ENCODE assay signal across 22 cellular contexts in the genomic region with DNA sequence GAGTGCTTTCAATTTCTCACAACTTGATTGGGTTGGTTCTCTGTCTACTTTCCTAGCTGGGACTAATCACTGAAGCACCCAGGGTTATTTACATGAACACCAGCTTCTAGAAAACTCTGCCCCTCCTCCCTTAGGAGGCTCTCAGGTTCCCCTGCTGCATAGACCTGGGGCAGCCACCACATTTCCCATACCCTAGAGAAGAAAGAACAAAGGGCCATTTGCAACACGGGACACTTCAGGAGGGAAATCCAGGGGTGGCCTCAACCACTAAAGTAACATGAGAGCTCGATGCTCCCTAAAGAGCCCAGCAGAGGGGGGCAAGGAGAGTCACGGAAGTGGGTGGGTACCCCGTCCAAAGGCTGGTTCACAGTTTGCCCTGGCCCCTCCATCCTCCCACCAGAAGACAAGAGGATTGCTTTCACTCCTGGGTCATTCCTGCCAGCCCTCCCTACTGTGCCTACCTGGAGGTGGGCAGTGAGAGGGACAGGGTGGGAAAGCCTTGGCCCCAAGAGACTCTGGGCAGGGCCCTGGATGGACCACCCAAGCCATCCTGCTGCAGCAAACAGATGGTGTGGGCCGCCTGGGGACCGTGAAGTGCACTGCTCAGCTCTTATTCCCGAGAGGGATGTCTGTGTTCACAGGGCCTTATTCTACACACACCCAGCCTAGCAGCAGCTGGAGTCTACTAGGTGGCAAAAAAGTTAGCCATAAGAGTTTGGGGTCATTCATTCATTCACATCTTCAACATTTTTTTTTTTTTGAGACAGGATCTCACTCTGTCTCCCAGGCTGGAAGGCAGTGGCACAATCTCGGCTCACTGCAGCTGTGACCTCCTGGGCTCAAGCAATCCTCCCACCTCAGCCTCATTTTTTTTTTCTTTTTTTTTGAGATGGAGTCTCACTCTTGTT.
DNase-seq lines count a peak whose midpoint lies in the region; ATAC-seq and TF ChIP-seq lines count a peak whose summit lies in the region.
"Had no signal": no experiment of that assay in that cellular context is flagged by ENCODE, and none has a peak within 500 bp of the region (broad histone marks: within the 10 kb centered on the region; RNA-seq: fewer than 3 reads in every experiment).

No MANE protein-coding gene starts in this region.

- TF ChIP-seq POLR2A in stomach (IDR thresholded peaks at IDR 0.05): no peak

- H3K27me3 ChIP-seq in Panc1 (ENCODE audit: control insufficient read depth, insufficient read depth, low read length) (no peaks in the 10 kb centered on the region), stomach (no peaks in the 10 kb centered on the region)
- H3K27me3 ChIP-seq: brain microvascular endothelial cell, gastroesophageal sphincter, thyroid gland had no signal

- intact Hi-C loops in Panc1 (cut with micrococcal nuclease; ENCODE audit: unreplicated experiment) (no loop called here), stomach (cut with DNase I; ENCODE audit: low total_unique reads) (no loop called here)

- H3K4me3 ChIP-seq in Panc1 (ENCODE audit: low read depth in 2 of 2, low read length in 2 of 2): peak overlapping the region in 1 of 2 experiments; percentile 2; a peak in 2 of 4 replicates
- no peak overlapping the region for H3K4me3 ChIP-seq in stomach
- H3K4me3 ChIP-seq: gastroesophageal sphincter, K562, SK-N-MC, thyroid gland had no signal

- DNase-seq in Panc1 (ENCODE audit: low read depth, low spot score): no peak
- DNase-seq in stomach: no peak
- DNase-seq in activated gamma-delta T cell treated with Interleukin-2 at 50 U/mL for 16 hours: no peak
- no peak for DNase-seq in DMS53 treated with DMSO at 0.1 percent for 48 hours (lab: John Stamatoyannopoulos, UW; ENCODE audit: unreplicated experiment)
- DNase-seq: activated CD4-positive, alpha-beta T cell treated with anti-CD3 and anti-CD28 coated beads for 4 hours; activated CD8-positive, alpha-beta memory T cell treated with anti-CD3 and anti-CD28 coated beads, Interleukin-2, amount 50 U/mL, for 48 hours; activated naive CD4-positive, alpha-beta T cell treated with anti-CD3 and anti-CD28 coated beads for 36 hours; brain microvascular endothelial cell; dermis blood vessel endothelial cell; DMS153; H9; naive thymus-derived CD4-positive, alpha-beta T cell; NCI-H1048; T1000; thyroid gland had no signal

- POLR2A ChIA-PET in Panc1 (lab: Charles Lee): interaction anchor here (0.6 kb wide), 4 partner anchors 35 to 386 kb away, joined by 3 to 7 read pairs (median 4); no protein-coding TSS in a partner anchor

- H3K27ac ChIP-seq in Panc1 (ENCODE audit: low read length): peak overlapping the region; percentile 95
- peak overlapping the region in 3 of 5 donors; percentile 4 to 52 (median 14) for H3K27ac ChIP-seq in stomach
- H3K27ac ChIP-seq: brain microvascular endothelial cell, gastroesophageal sphincter, HL-60, SK-N-MC had no signal

- BruUV-seq in Panc1 (replicated peaks; lab: Mats Ljungman, UMichigan): no TSS peak

- in situ Hi-C loops in Panc1 (cut with HindIII; ENCODE audit: low pct_unique_long_range_greater_than_20kb, low sequenced_read_pairs): no loop called here

- peaks cover 92% of the 10 kb centered on the region for H3K4me1 ChIP-seq in Panc1 (ENCODE audit: control insufficient read depth, insufficient read depth, low read length)
- peaks cover 44 to 71% (median 54%) of the 10 kb centered on the region in 4 donors for H3K4me1 ChIP-seq in stomach

- TF ChIP-seq CTCF in Panc1 (IDR thresholded peaks at IDR 0.05) (no peak), stomach (IDR thresholded peaks at IDR 0.05) (no peak)

- H3K9me3 ChIP-seq in Panc1 (ENCODE audit: control insufficient read depth, insufficient read depth, low read depth, low read length) (no peaks in the 10 kb centered on the region), stomach (no peaks in the 10 kb centered on the region)
- H3K9me3 ChIP-seq: gastroesophageal sphincter, thyroid gland had no signal

- CTCF ChIA-PET in Panc1 (lab: Charles Lee): interaction anchor here (0.7 to 1.8 kb wide), 3 partner anchors 8 to 224 kb away, joined by 3 to 4 read pairs (median 3); no protein-coding TSS in a partner anchor

- TF ChIP-seq EP300 in stomach (IDR thresholded peaks at IDR 0.05): no peak

- WGBS in stomach, 5 donors: 81 to 84% (median 83%) methylated on average over 8 of the region's 8 CpGs

- H3K36me3 ChIP-seq in Panc1 (ENCODE audit: control insufficient read depth, insufficient read depth, low read length) (no peaks in the 10 kb centered on the region), stomach (no peaks in the 10 kb centered on the region)
- H3K36me3 ChIP-seq: brain microvascular endothelial cell, gastroesophageal sphincter, thyroid gland had no signal

- peak; percentile 37 for ATAC-seq in GM19023 (IDR thresholded peaks at IDR 0.05; ENCODE audit: unreplicated experiment)
- peak; percentile 42 for ATAC-seq in HG03342 (IDR thresholded peaks at IDR 0.05; ENCODE audit: unreplicated experiment)
- peak; percentile 32 for ATAC-seq in Panc1
- no peak for ATAC-seq in GM21737 (IDR thresholded peaks at IDR 0.05; ENCODE audit: unreplicated experiment)
- ATAC-seq: gastroesophageal sphincter; K562; naive thymus-derived CD4-positive, alpha-beta T cell had no signal
